Comparison of ENCODE assay signal across 10 cellular contexts in the genomic region with DNA sequence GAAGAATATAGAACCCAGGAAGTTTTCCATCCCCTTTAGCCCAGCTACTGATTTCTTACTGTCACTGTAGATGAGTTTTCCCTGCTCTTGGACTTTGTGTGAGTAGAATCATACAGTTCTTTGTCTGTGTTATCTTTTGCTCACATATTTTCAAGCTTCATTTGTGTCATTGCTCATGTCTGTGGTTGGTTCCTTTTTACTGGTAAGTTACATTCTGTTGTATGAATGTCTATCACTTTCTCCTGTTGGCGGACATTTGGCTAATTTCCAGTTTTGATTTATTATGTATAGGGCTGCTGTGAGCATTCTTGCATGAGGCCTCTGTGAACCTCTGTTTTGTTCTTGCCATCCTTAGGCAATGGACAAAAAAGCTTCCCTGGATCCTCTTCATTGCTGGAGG. TPM values are rescaled to one million over a fixed set of nuclear protein-coding genes. Genes with fewer than 3 reads are reported as not detected.
DNase-seq lines count a peak whose midpoint lies in the region; ATAC-seq, FAIRE-seq and TF ChIP-seq lines count a peak whose summit lies in the region.
"Had no signal": no experiment of that assay in that cellular context is flagged by ENCODE, and none has a peak within 500 bp of the region (broad histone marks: within the 10 kb centered on the region; RNA-seq: fewer than 3 reads in every experiment).

No MANE protein-coding gene starts in this region.

- H3K36me3 ChIP-seq in K562 (ENCODE audit: control insufficient read depth, insufficient read depth, low read length) (peaks cover 60% of the 10 kb centered on the region), left lung (peaks cover 0 to 30% of the 10 kb centered on the region in 2 donors)

- intact Hi-C loops in CD4-positive, alpha-beta T cell (cut with DNase I, micrococcal nuclease): no loop called here
- intact Hi-C loops in K562 (cut with micrococcal nuclease): no loop called here
- intact Hi-C loops in left lung (cut with DNase I): no loop called here

- no peak for TF ChIP-seq RAD21 in K562 (CRISPR knock-in tag; conservative IDR thresholded peaks at IDR 0.05 in 1 of 2, IDR thresholded peaks at IDR 0.05 in 1 of 2)

- H3K9me3 Mint-ChIP-seq in CD4-positive, alpha-beta T cell: no peaks in the 10 kb centered on the region

- no peak for DNase-seq in CD4-positive, alpha-beta T cell
- peak in 3 of 4 experiments; percentile 20 to 54 (median 28) for DNase-seq in K562 (ENCODE audit: extremely low read depth in 1 of 4, low spot score in 3 of 4)
- no peak for DNase-seq in left lung
- no peak for DNase-seq in GM19238 (ENCODE audit: insufficient read length, low spot score)
- no peak for DNase-seq in A172 (ENCODE audit: low spot score)
- DNase-seq in DMS153 (lab: John Stamatoyannopoulos, UW): no peak
- DNase-seq: NK-92 treated with Interleukin-12 subunit alpha and Interleukin-12 subunit beta, amount 100 ng/mL, for 24 hours had no signal

- peaks cover 15 to 16% of the 10 kb centered on the region in 2 experiments for H3K4me1 ChIP-seq in K562 (replicated peaks in 1 of 2; ENCODE audit: control insufficient read depth in 2 of 2, insufficient read depth in 2 of 2, low read length in 2 of 2)
- peaks cover 19 to 54% of the 10 kb centered on the region in 2 donors for H3K4me1 ChIP-seq in left lung

- peak; percentile 74 for FAIRE-seq in K562 (lab: Jason Lieb, UNC)

- no peak overlapping the region for H3K27ac ChIP-seq in CD4-positive, alpha-beta T cell (ENCODE audit: low read depth, low read length)
- peak overlapping the region; percentile 39; the same call in 2 of the 3 replicates for H3K27ac ChIP-seq in K562 (ENCODE audit: extremely low read depth, low read depth, low read length)
- H3K27ac ChIP-seq in left lung: no peak overlapping the region
- H3K27ac ChIP-seq: HL-60 had no signal

- H3K9me3 ChIP-seq in CD4-positive, alpha-beta T cell (ENCODE audit: control insufficient read depth, low read length): no peaks in the 10 kb centered on the region
- H3K9me3 ChIP-seq in K562 (replicated peaks; ENCODE audit: control insufficient read depth, insufficient read depth, low read depth, low read length) (no peaks in the 10 kb centered on the region), left lung (no peaks in the 10 kb centered on the region)

- CTCF ChIA-PET in CD4-positive, alpha-beta T cell (lab: Charles Lee): interaction anchor here (1.9 kb wide), 1 partner anchor 32 kb away, joined by 5 read pairs; a partner anchor contains a TSS
- CTCF ChIA-PET in K562 (lab: Yijun Ruan, JAX; ENCODE audit: low intra/inter-chr PET ratio): no interaction called here

- H3K4me2 ChIP-seq in K562 (ENCODE audit: insufficient read depth, low read length): peak overlapping the region; percentile 46; the same call in 1 of the 2 replicates

- H3K9me1 ChIP-seq in K562 (ENCODE audit: control insufficient read depth, insufficient read depth, low read length): peaks cover 6% of the 10 kb centered on the region

- TF ChIP-seq EP300 in K562 (IDR thresholded peaks at IDR 0.05; ENCODE audit: low read length): no peak

- no peak for TF ChIP-seq CTCF in CD4-positive, alpha-beta T cell (IDR thresholded peaks at IDR 0.05)
- TF ChIP-seq CTCF in K562 (IDR thresholded peaks at IDR 0.05 in 2 of 3, conservative IDR thresholded peaks at IDR 0.05 in 1 of 3; ENCODE audit: insufficient read depth in 2 of 3, low read depth in 1 of 3, low read length in 3 of 3) (no peak), left lung (IDR thresholded peaks at IDR 0.05) (no peak)

- H3K79me2 ChIP-seq in K562 (ENCODE audit: control insufficient read depth, insufficient read depth, low read length): peaks cover 98% of the 10 kb centered on the region

- H4K20me1 ChIP-seq in K562 (replicated peaks; ENCODE audit: control insufficient read depth, insufficient read depth, low read length): peaks cover 23% of the 10 kb centered on the region

- peaks cover 28% of the 10 kb centered on the region for H3K36me3 Mint-ChIP-seq in CD4-positive, alpha-beta T cell (ENCODE audit: low read depth)

- H3K4me1 Mint-ChIP-seq in CD4-positive, alpha-beta T cell (ENCODE audit: low read depth): peaks cover 60% of the 10 kb centered on the region

- ATAC-seq in CD4-positive, alpha-beta T cell (ENCODE audit: poor library complexity): no peak
- ATAC-seq in GM19455 (IDR thresholded peaks at IDR 0.05; ENCODE audit: unreplicated experiment) (peak; percentile 30), HG03196 (IDR thresholded peaks at IDR 0.05; ENCODE audit: unreplicated experiment) (peak; percentile 21), K562 (peak; percentile 34), left lung (no peak)

- no peak for TF ChIP-seq POLR2A in K562 (conservative IDR thresholded peaks at IDR 0.05)

- no peak overlapping the region for H3K4me3 Mint-ChIP-seq in CD4-positive, alpha-beta T cell

- H3K9ac ChIP-seq in K562 (ENCODE audit: insufficient read depth in 1 of 2, low read depth in 2 of 2, low read length in 2 of 2): no peak overlapping the region

- H3K27me3 Mint-ChIP-seq in CD4-positive, alpha-beta T cell: no peaks in the 10 kb centered on the region

- BruUV-seq in K562 (replicated peaks; lab: Mats Ljungman, UMichigan): no TSS peak

- peak overlapping the region; percentile 16 for H3K27ac Mint-ChIP-seq in CD4-positive, alpha-beta T cell

- no peak overlapping the region for H3K4me3 ChIP-seq in K562
- H3K4me3 ChIP-seq in left lung: no peak overlapping the region

- in situ Hi-C loops in K562 (cut with MboI): no loop called here

- WGBS in K562 (ENCODE audit: insufficient coverage, low coverage, missing lambda C conversion rate): 0% methylated on average over 1 of the region's 1 CpG

- POLR2A ChIA-PET in CD4-positive, alpha-beta T cell (lab: Charles Lee): interaction anchor here (2.1 kb wide), 1 partner anchor 31 kb away, joined by 15 read pairs; a partner anchor contains a TSS
- POLR2A ChIA-PET in K562 (lab: Yijun Ruan, JAX): interaction anchor here (0.5 to 1.7 kb wide), 3 partner anchors 9 to 15 kb away, joined by 3 to 5 read pairs (median 3); no protein-coding TSS in a partner anchor

- no peaks in the 10 kb centered on the region for H3K27me3 ChIP-seq in CD4-positive, alpha-beta T cell (ENCODE audit: control insufficient read depth, insufficient read depth, low read length)
- H3K27me3 ChIP-seq in K562 (ENCODE audit: control insufficient read depth in 2 of 2, insufficient read depth in 2 of 2, low read length in 2 of 2) (no peaks in the 10 kb centered on the region), left lung (no peaks in the 10 kb centered on the region)

- H2AFZ ChIP-seq in K562 (ENCODE audit: low read depth, low read length): no peak overlapping the region

RNA-seq across cellular contexts. Expression of a gene that starts 5.3 kb away (rescaled TPM):
- total RNA-seq in CD4-positive, alpha-beta T cell: 10 to 100 TPM; 25.4 to 29.7 TPM
- total RNA-seq in K562 (2011; cell fraction: chromatin; rRNA removed; ENCODE audit: low replicate concordance): 47.9 and 66.5 TPM in 2 replicates
- total RNA-seq in K562 (2011; cell fraction: nucleolus; rRNA removed): 33.4 and 34.5 TPM in 2 replicates
- total RNA-seq in K562 (2011; cell fraction: nucleoplasm; rRNA removed): 54.7 and 98.4 TPM in 2 replicates
- total RNA-seq in K562 (2014; rRNA removed) (115 and 117 TPM in 2 replicates), K562 (2014; rRNA removed; fragmentation: Illumina TruSeq; extraction: Trizol) (169 and 182 TPM in 2 replicates), K562 (2015; rRNA removed; fragmentation: Illumina TruSeq; extraction: Trizol) (161 and 169 TPM in 2 replicates), K562 (2021) (153 and 156 TPM in 2 replicates), left lung (10 to 100 TPM; 67.3 to 88.6 TPM)
- polyA plus RNA-seq in K562 (2011; rRNA removed) (144 and 190 TPM in 2 replicates), K562 (2014; fragmentation: Illumina TruSeq; extraction: Trizol) (177 and 186 TPM in 2 replicates), K562 (2014; fragmentation: Nextera tagmentation; extraction: Ambion mirVana) (100 to 1,000 TPM; 150 to 176 TPM), K562 (2014; rRNA removed) (172 and 184 TPM in 2 replicates)
- polyA plus RNA-seq in K562 (2011; cell fraction: cytosol; rRNA removed): 66.3 and 78.7 TPM in 2 replicates
- polyA plus RNA-seq in K562 (2011; cell fraction: nucleus; rRNA removed): 38.4 and 45.1 TPM in 2 replicates
- 118 and 164 TPM in 2 replicates for polyA plus RNA-seq in K562 (2012)
- 65.7 and 75.1 TPM in 2 replicates for polyA minus RNA-seq in K562 (2011; rRNA and poly(A)+ RNA removed)
- 30.9 and 39.2 TPM in 2 replicates for polyA minus RNA-seq in K562 (2011; cell fraction: cytosol; rRNA and poly(A)+ RNA removed)
- 16.4 and 21.9 TPM in 2 replicates for polyA minus RNA-seq in K562 (2011; cell fraction: nucleus; rRNA and poly(A)+ RNA removed)
- 158 and 197 TPM in 2 replicates for total RNA-seq in A172 (2014; rRNA removed; shearing (Covaris generic))

RNA-seq across cellular contexts. Expression of a gene that starts 30.8 kb away (rescaled TPM):
- total RNA-seq in CD4-positive, alpha-beta T cell: 1 to 10 TPM; 4.3 to 5.8 TPM
- total RNA-seq in K562 (2011; cell fraction: chromatin; rRNA removed; ENCODE audit: low replicate concordance): 0.12 and 0.26 TPM in 2 replicates
- 0.33 TPM in 1 of 2 replicates, not detected in the other for total RNA-seq in K562 (2011; cell fraction: nucleolus; rRNA removed)
- total RNA-seq in K562 (2011; cell fraction: nucleoplasm; rRNA removed): 0.44 TPM in 1 of 2 replicates, not detected in the other
- 0.24 TPM in 1 of 2 replicates, not detected in the other for total RNA-seq in K562 (2014; rRNA removed)
- 0.11 TPM in 1 of 2 replicates, not detected in the other for total RNA-seq in K562 (2014; rRNA removed; fragmentation: Illumina TruSeq; extraction: Trizol)
- 0.25 and 0.30 TPM in 2 replicates for total RNA-seq in K562 (2015; rRNA removed; fragmentation: Illumina TruSeq; extraction: Trizol)
- total RNA-seq in K562 (2021): 0.27 and 0.33 TPM in 2 replicates
- 0.42 and 0.43 TPM in 2 replicates for polyA plus RNA-seq in K562 (2011; rRNA removed)
- polyA plus RNA-seq in K562 (2011; cell fraction: cytosol; rRNA removed): 0.31 and 0.71 TPM in 2 replicates
- 0.53 and 0.81 TPM in 2 replicates for polyA plus RNA-seq in K562 (2011; cell fraction: nucleus; rRNA removed)
- polyA plus RNA-seq in K562 (2012): 0.36 and 0.47 TPM in 2 replicates
- polyA plus RNA-seq in K562 (2014; fragmentation: Illumina TruSeq; extraction: Trizol): 0.17 and 0.25 TPM in 2 replicates
- under 1 TPM in 1 of 2 experiments, not detected in 1; 0.07 TPM for polyA plus RNA-seq in K562 (2014; fragmentation: Nextera tagmentation; extraction: Ambion mirVana)
- polyA plus RNA-seq in K562 (2014; rRNA removed): 0.08 and 1.0 TPM in 2 replicates
- 0.30 TPM in 1 of 2 replicates, not detected in the other for polyA minus RNA-seq in K562 (2011; rRNA and poly(A)+ RNA removed)
- polyA minus RNA-seq in K562 (2011; cell fraction: cytosol; rRNA and poly(A)+ RNA removed): not detected in 2 replicates
- polyA minus RNA-seq in K562 (2011; cell fraction: nucleus; rRNA and poly(A)+ RNA removed): 0.13 and 0.44 TPM in 2 replicates
- total RNA-seq in left lung: 1 to 10 TPM; 2.0 to 5.4 TPM
- 0.05 TPM in 2 replicates for total RNA-seq in A172 (2014; rRNA removed; shearing (Covaris generic))

Comparison
In these comparisons a context has a peak if more than half of its experiments do, and no peak if none do; other contexts are left out.
1. ATAC-seq: peak in GM19455 (single experiment), HG03196 (single experiment) and K562 (single experiment); none in CD4-positive, alpha-beta T cell (single experiment) and left lung (single experiment).
2. DNase-seq: peak in K562 (3 of 4); none in CD4-positive, alpha-beta T cell (0 of 10), left lung (0 of 2), GM19238 (single experiment), A172 (single experiment) and DMS153 (single experiment).